In the genomic region with DNA sequence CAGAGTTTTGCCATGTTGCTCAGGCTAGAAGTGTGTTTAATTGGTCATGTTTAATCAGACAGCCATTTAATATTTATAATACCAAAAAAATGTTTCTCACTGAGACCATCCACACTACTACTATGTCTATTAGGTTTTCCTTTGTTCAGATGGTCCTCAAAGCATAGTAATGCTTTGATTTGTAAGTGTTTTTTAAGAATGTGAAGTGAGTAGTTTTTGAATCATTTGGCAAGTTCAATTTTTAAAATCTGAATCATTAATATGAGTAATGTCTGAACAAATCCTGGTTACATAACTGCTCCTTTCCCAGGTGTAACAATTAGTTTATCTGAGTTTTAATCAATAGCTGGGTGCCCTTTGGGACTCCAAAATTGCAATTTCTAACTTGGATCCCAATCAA, we compare ENCODE assay signal across 18 cellular contexts. TPM values are rescaled to one million over a fixed set of nuclear protein-coding genes. Genes with fewer than 3 reads are reported as not detected.
DNase-seq lines count a peak whose midpoint lies in the region; ATAC-seq, FAIRE-seq and TF ChIP-seq lines count a peak whose summit lies in the region.
"Had no signal": no experiment of that assay in that cellular context is flagged by ENCODE, and none has a peak within 500 bp of the region (broad histone marks: within the 10 kb centered on the region; RNA-seq: fewer than 3 reads in every experiment).

No MANE protein-coding gene starts in this region.

- intact Hi-C loops in HCT116 (cut with micrococcal nuclease) = no loop called here

- TF ChIP-seq RAD21 in HCT116 (IDR thresholded peaks at IDR 0.05; ENCODE audit: low read depth) = no peak

- H2AFZ ChIP-seq in ACC112 (ENCODE audit: low read length, unreplicated experiment) (no peak overlapping the region), HCT116 (ENCODE audit: low read depth, low read length, poor library complexity, severe bottlenecking) (peak overlapping the region; percentile 22), astrocyte (ENCODE audit: low read depth, low read length) (no peak overlapping the region)

- H3K36me3 ChIP-seq in ACC112 (ENCODE audit: insufficient read depth, low read length) (no peaks in the 10 kb centered on the region), HCT116 (ENCODE audit: control insufficient read depth in 1 of 2, insufficient read depth in 2 of 2, low read length in 2 of 2) (no peaks in the 10 kb centered on the region), astrocyte (ENCODE audit: insufficient read depth, low read length) (no peaks in the 10 kb centered on the region), Peyer's patch (no peaks in the 10 kb centered on the region)
- H3K36me3 ChIP-seq: BLaER1 had no signal

- BruUV-seq in HCT116 (replicated peaks; lab: Mats Ljungman, UMichigan) = no TSS peak

- no peaks in the 10 kb centered on the region for H3K9me2 ChIP-seq in HCT116 (ENCODE audit: insufficient read depth)

- POLR2A ChIA-PET in HCT116 (lab: Charles Lee) = no interaction called here

- no peak for FAIRE-seq in astrocyte (lab: Jason Lieb, UNC)
- FAIRE-seq: A204.1 had no signal

- H3K4me1 ChIP-seq in ACC112 (ENCODE audit: control insufficient read depth, insufficient read depth, low read length, unreplicated experiment) (peaks cover 24% of the 10 kb centered on the region), HCT116 (ENCODE audit: control insufficient read depth in 1 of 2, insufficient read depth in 2 of 2, low read length in 2 of 2) (peaks cover 6 to 16% of the 10 kb centered on the region in 2 experiments), astrocyte (ENCODE audit: insufficient read depth, low read length) (peaks cover 10% of the 10 kb centered on the region), foreskin keratinocyte (peaks cover 16% of the 10 kb centered on the region), Peyer's patch (no peaks in the 10 kb centered on the region)

- H3K79me2 ChIP-seq in ACC112 (ENCODE audit: control insufficient read depth, insufficient read depth, low read length, unreplicated experiment) = no peaks in the 10 kb centered on the region
- no peaks in the 10 kb centered on the region for H3K79me2 ChIP-seq in HCT116 (ENCODE audit: insufficient read depth, low read length)
- no peaks in the 10 kb centered on the region for H3K79me2 ChIP-seq in astrocyte (ENCODE audit: insufficient read depth, low read length)

- H3K27me3 ChIP-seq in ACC112 (ENCODE audit: insufficient read depth, low read length) (no peaks in the 10 kb centered on the region), HCT116 (ENCODE audit: insufficient read depth, low read length) (no peaks in the 10 kb centered on the region), astrocyte (ENCODE audit: insufficient read depth, low read length) (no peaks in the 10 kb centered on the region), foreskin keratinocyte (no peaks in the 10 kb centered on the region), Peyer's patch (no peaks in the 10 kb centered on the region)
- H3K27me3 ChIP-seq: BLaER1 had no signal

- H4K20me1 ChIP-seq in HCT116 (ENCODE audit: insufficient read depth) (no peaks in the 10 kb centered on the region), astrocyte (ENCODE audit: insufficient read depth, low read length) (no peaks in the 10 kb centered on the region)
- H4K20me1 ChIP-seq: BLaER1 had no signal

- H3K4me2 ChIP-seq in HCT116 (ENCODE audit: low read length) (no peak overlapping the region), astrocyte (ENCODE audit: low read length) (no peak overlapping the region)
- H3K4me2 ChIP-seq: BLaER1 had no signal

- CTCF ChIA-PET in HCT116 (lab: Charles Lee) = no interaction called here

- H3K9me3 ChIP-seq in HCT116 (ENCODE audit: control insufficient read depth in 1 of 2, insufficient read depth in 1 of 2, low read depth in 1 of 2, low read length in 2 of 2) (no peaks in the 10 kb centered on the region), astrocyte (ENCODE audit: insufficient read depth, low read depth, low read length) (no peaks in the 10 kb centered on the region), Peyer's patch (no peaks in the 10 kb centered on the region)

- H3K9ac ChIP-seq in HCT116 (ENCODE audit: low read length) = no peak overlapping the region
- H3K9ac ChIP-seq in astrocyte (ENCODE audit: low read length) = no peak overlapping the region
- H3K9ac ChIP-seq: BLaER1 had no signal

- TF ChIP-seq CTCF in HCT116 (IDR thresholded peaks at IDR 0.05 in 2 of 3, conservative IDR thresholded peaks at IDR 0.05 in 1 of 3; ENCODE audit: borderline replicate concordance in 1 of 3, insufficient read depth in 1 of 3, low read depth in 2 of 3, low read length in 2 of 3) = no peak
- TF ChIP-seq CTCF in astrocyte (IDR thresholded peaks at IDR 0.05; ENCODE audit: insufficient read depth, low read depth, low read length) = no peak
- no peak for TF ChIP-seq CTCF in foreskin keratinocyte (conservative IDR thresholded peaks at IDR 0.05)
- no peak for TF ChIP-seq CTCF in Peyer's patch (IDR thresholded peaks at IDR 0.05)

- no peak overlapping the region for H3K4me3 ChIP-seq in ACC112 (ENCODE audit: low read depth, low read length)
- no peak overlapping the region for H3K4me3 ChIP-seq in HCT116 (replicated peaks in 1 of 2; ENCODE audit: low read depth in 1 of 2, low read length in 2 of 2)
- no peak overlapping the region for H3K4me3 ChIP-seq in astrocyte (ENCODE audit: insufficient read depth, low read depth, low read length)
- no peak overlapping the region for H3K4me3 ChIP-seq in Peyer's patch
- H3K4me3 ChIP-seq: BLaER1 had no signal

- H3K27ac Mint-ChIP-seq in astrocyte (ENCODE audit: unreplicated experiment) = no peak overlapping the region
- H3K27ac Mint-ChIP-seq: CD4-positive, alpha-beta memory T cell had no signal

- DNase-seq in HCT116 (ENCODE audit: low read depth, low spot score) (no peak), astrocyte (ENCODE audit: low read depth) (peak; percentile 46), foreskin keratinocyte (peak in 1 of 2 donors; percentile 74), Peyer's patch (no peak), DMS153 (lab: John Stamatoyannopoulos, UW) (no peak), NCI-H69 (lab: John Stamatoyannopoulos, UW) (no peak)
- DNase-seq: CD4-positive, alpha-beta memory T cell; DMS53; NCI-H1105 treated with DMSO at 0.1 percent for 48 hours; NCI-H187; NCI-H2107; NCI-H510A; NCI-H774 had no signal

- ATAC-seq in HCT116 (no peak), foreskin keratinocyte (peak; percentile 53), HG03342 (IDR thresholded peaks at IDR 0.05; ENCODE audit: unreplicated experiment) (no peak)
- ATAC-seq: Right ventricle myocardium inferior had no signal

- H3K9me3 Mint-ChIP-seq in astrocyte (ENCODE audit: unreplicated experiment) = no peaks in the 10 kb centered on the region

- RAD21 ChIA-PET in HCT116 (lab: Charles Lee; ENCODE audit: low non-redundant PET in 1 of 2, low total read pairs in 2 of 2, uncharacterized antibody in 2 of 2, unreplicated experiment in 2 of 2) = no interaction called here

- peaks cover 13% of the 10 kb centered on the region for H3K4me1 Mint-ChIP-seq in astrocyte (ENCODE audit: low read depth, unreplicated experiment)

- H3K27me3 Mint-ChIP-seq in astrocyte (ENCODE audit: low read depth, unreplicated experiment) = no peaks in the 10 kb centered on the region

- no peak overlapping the region for H3K4me3 Mint-ChIP-seq in astrocyte (ENCODE audit: unreplicated experiment)
- H3K4me3 Mint-ChIP-seq: CD4-positive, alpha-beta memory T cell had no signal

- H3K27ac ChIP-seq in ACC112 (ENCODE audit: low read depth, low read length) (peak overlapping the region; percentile 24; the same call in 1 of the 2 replicates), HCT116 (ENCODE audit: low read depth, low read length) (no peak overlapping the region), astrocyte (ENCODE audit: low read depth, low read length) (no peak overlapping the region), foreskin keratinocyte (no peak overlapping the region), Peyer's patch (no peak overlapping the region)
- H3K27ac ChIP-seq: BLaER1 had no signal

- no peaks in the 10 kb centered on the region for H3K36me3 Mint-ChIP-seq in astrocyte (ENCODE audit: low read depth, unreplicated experiment)
- H3K36me3 Mint-ChIP-seq: CD4-positive, alpha-beta memory T cell had no signal

- TF ChIP-seq POLR2A in HCT116 (IDR thresholded peaks at IDR 0.05; ENCODE audit: borderline replicate concordance, extremely low read depth, insufficient read depth, insufficient read length) = no peak
- TF ChIP-seq POLR2A in Peyer's patch (IDR thresholded peaks at IDR 0.05) = no peak

TF ChIP-seq in HCT116, 20 proteins besides CTCF, POLR2A, EP300 and RAD21 (continues in another document):
- no peak for TF ChIP-seq EGR1 (IDR thresholded peaks at IDR 0.05; ENCODE audit: low read depth)
- TF ChIP-seq, protein P1, sequence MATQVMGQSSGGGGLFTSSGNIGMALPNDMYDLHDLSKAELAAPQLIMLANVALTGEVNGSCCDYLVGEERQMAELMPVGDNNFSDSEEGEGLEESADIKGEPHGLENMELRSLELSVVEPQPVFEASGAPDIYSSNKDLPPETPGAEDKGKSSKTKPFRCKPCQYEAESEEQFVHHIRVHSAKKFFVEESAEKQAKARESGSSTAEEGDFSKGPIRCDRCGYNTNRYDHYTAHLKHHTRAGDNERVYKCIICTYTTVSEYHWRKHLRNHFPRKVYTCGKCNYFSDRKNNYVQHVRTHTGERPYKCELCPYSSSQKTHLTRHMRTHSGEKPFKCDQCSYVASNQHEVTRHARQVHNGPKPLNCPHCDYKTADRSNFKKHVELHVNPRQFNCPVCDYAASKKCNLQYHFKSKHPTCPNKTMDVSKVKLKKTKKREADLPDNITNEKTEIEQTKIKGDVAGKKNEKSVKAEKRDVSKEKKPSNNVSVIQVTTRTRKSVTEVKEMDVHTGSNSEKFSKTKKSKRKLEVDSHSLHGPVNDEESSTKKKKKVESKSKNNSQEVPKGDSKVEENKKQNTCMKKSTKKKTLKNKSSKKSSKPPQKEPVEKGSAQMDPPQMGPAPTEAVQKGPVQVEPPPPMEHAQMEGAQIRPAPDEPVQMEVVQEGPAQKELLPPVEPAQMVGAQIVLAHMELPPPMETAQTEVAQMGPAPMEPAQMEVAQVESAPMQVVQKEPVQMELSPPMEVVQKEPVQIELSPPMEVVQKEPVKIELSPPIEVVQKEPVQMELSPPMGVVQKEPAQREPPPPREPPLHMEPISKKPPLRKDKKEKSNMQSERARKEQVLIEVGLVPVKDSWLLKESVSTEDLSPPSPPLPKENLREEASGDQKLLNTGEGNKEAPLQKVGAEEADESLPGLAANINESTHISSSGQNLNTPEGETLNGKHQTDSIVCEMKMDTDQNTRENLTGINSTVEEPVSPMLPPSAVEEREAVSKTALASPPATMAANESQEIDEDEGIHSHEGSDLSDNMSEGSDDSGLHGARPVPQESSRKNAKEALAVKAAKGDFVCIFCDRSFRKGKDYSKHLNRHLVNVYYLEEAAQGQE (IDR thresholded peaks at IDR 0.05; ENCODE audit: low read depth) = no peak

RNA-seq across cellular contexts. Expression of a gene that starts 23.4 kb away (rescaled TPM):
- total RNA-seq in HCT116 (2021; ENCODE audit: unreplicated experiment) (21.8 TPM), astrocyte (80.3 and 80.4 TPM in 2 replicates), foreskin keratinocyte (31.5 and 38.5 TPM in 2 replicates), Peyer's patch (100 to 1,000 TPM in 1 of 4 donors, 10 to 100 TPM in 3; 16.3 to 135 (median 33.7) TPM)
- polyA plus RNA-seq in HCT116 (2012) = 3.3 and 3.5 TPM in 2 replicates
- polyA plus RNA-seq in foreskin keratinocyte = 2.6 and 3.3 TPM in 2 replicates

RNA-seq across cellular contexts. Expression of a gene that starts 23.5 kb away (rescaled TPM):
- total RNA-seq in HCT116 (2021; ENCODE audit: unreplicated experiment) (1,480 TPM), astrocyte (741 and 846 TPM in 2 replicates), foreskin keratinocyte (1,610 and 1,618 TPM in 2 replicates), Peyer's patch (1,000 to 10,000 TPM in 1 of 4 donors, 100 to 1,000 TPM in 3; 530 to 1,560 (median 801) TPM)
- 1,450 and 1,677 TPM in 2 replicates for polyA plus RNA-seq in HCT116 (2012)
- 1,656 and 1,722 TPM in 2 replicates for polyA plus RNA-seq in foreskin keratinocyte
